ENCODE assay signal across 29 cellular contexts in genomic region chr22:27507935-27508504, GRCh38.
A peak's percentile ranks its signal among the peaks of the same experiment; 100 is the strongest.
DNase-seq lines count a peak whose midpoint lies in the region; ATAC-seq, FAIRE-seq and TF ChIP-seq lines count a peak whose summit lies in the region.
"Had no signal": no experiment of that assay in that cellular context is flagged by ENCODE, and none has a peak within 500 bp of the region (broad histone marks: within the 10 kb centered on the region; RNA-seq: fewer than 3 reads in every experiment).

No MANE protein-coding gene starts in this region.

- H2BK15ac ChIP-seq in IMR-90 (ENCODE audit: low read depth, low read length) = no peak overlapping the region

- in situ Hi-C loops in IMR-90 (cut with MboI; ENCODE audit: low sequenced_read_pairs) = no loop called here

- TF ChIP-seq CTCF in IMR-90 (conservative IDR thresholded peaks at IDR 0.05; ENCODE audit: low read depth, low read length) (no peak), astrocyte (IDR thresholded peaks at IDR 0.05; ENCODE audit: insufficient read depth, low read depth, low read length) (no peak), nephron (IDR thresholded peaks at IDR 0.05; ENCODE audit: unreplicated experiment in 3 of 3) (no peak), omental fat pad (IDR thresholded peaks at IDR 0.05) (no peak)

- intact Hi-C loops in IMR-90 (cut with micrococcal nuclease) = no loop called here

- peaks cover 3% of the 10 kb centered on the region for H3K9me3 ChIP-seq in IMR-90 (ENCODE audit: control insufficient read depth, insufficient read depth, low read length)
- H3K9me3 ChIP-seq in astrocyte (ENCODE audit: insufficient read depth, low read depth, low read length) = peaks cover 2% of the 10 kb centered on the region
- H3K9me3 ChIP-seq: ovary had no signal

- H3K4me3 Mint-ChIP-seq in astrocyte (ENCODE audit: unreplicated experiment) (no peak overlapping the region), nephron (no peak overlapping the region)
- H3K4me3 Mint-ChIP-seq: natural killer cell had no signal

- H2BK120ac ChIP-seq in IMR-90 (ENCODE audit: low read depth, low read length) = no peak overlapping the region

- H2AFZ ChIP-seq in IMR-90 (replicated peaks; ENCODE audit: low read length, poor library complexity) (no peak overlapping the region), astrocyte (ENCODE audit: low read depth, low read length) (no peak overlapping the region)

- no peaks in the 10 kb centered on the region for H4K20me1 ChIP-seq in IMR-90 (ENCODE audit: insufficient read depth, low read length)
- no peaks in the 10 kb centered on the region for H4K20me1 ChIP-seq in astrocyte (ENCODE audit: insufficient read depth, low read length)

- H3K79me2 ChIP-seq in astrocyte (ENCODE audit: insufficient read depth, low read length) = no peaks in the 10 kb centered on the region

- H3K14ac ChIP-seq in IMR-90 (replicated peaks; ENCODE audit: low read depth, low read length) = no peak overlapping the region; the same call in 1 of the 2 replicates

- H3K27me3 Mint-ChIP-seq in astrocyte (ENCODE audit: low read depth, unreplicated experiment) = peaks cover 5% of the 10 kb centered on the region
- peaks cover 31% of the 10 kb centered on the region for H3K27me3 Mint-ChIP-seq in nephron (ENCODE audit: low read depth)

- peaks cover 5% of the 10 kb centered on the region for H3K9me1 ChIP-seq in IMR-90 (ENCODE audit: insufficient read depth, low read length)

- peak; percentile 50 for DNase-seq in AG20443 (ENCODE audit: low spot score)
- DNase-seq in IMR-90 = peak; percentile 66
- DNase-seq in astrocyte (ENCODE audit: low read depth) = peak; percentile 39
- no peak for DNase-seq in NCI-H1092 (lab: John Stamatoyannopoulos, UW)
- DNase-seq in cerebellar nuclear complex (lab: John Stamatoyannopoulos, UW) = no peak
- DNase-seq in omental fat pad (ENCODE audit: low spot score) = no peak
- DNase-seq: activated CD4-positive, alpha-beta T cell treated with anti-CD3 and anti-CD28 coated beads for 48 hours; activated effector memory CD4-positive, alpha-beta T cell treated with anti-CD3 and anti-CD28 coated beads, Interleukin-2, amount 50 U/mL, for 16 hours; activated T-cell treated with anti-CD3 and anti-CD28 coated beads, Interleukin-2, amount 50 U/mL, for 1 hour; DMS153; dorsolateral prefrontal cortex; GF-D8; glutamatergic neuron; kidney; natural killer cell; NCI-H1436; NCI-H2107; NCI-H774; ovary; SHP77 treated with DMSO at 0.1 percent for 48 hours; small intestine; stimulated activated CD8-positive, alpha-beta memory T cell treated with anti-CD3 and anti-CD28 coated beads, Interleukin-4, amount 100 ng/mL, for 48 hours had no signal

- no peak for TF ChIP-seq RAD21 in IMR-90 (IDR thresholded peaks at IDR 0.05; ENCODE audit: low read length)

- FAIRE-seq in astrocyte (lab: Jason Lieb, UNC) = no peak
- FAIRE-seq: GM19239, HepG2, kidney, small intestine had no signal

- H3K27ac Mint-ChIP-seq in astrocyte (ENCODE audit: unreplicated experiment) (no peak overlapping the region), nephron (peak overlapping the region in 2 of 3 experiments; percentile 23 to 67)
- H3K27ac Mint-ChIP-seq: natural killer cell had no signal

- H4K8ac ChIP-seq in IMR-90 (ENCODE audit: low read depth in 2 of 2, low read length in 2 of 2) = no peak overlapping the region

- H3K9me3 Mint-ChIP-seq in astrocyte (ENCODE audit: unreplicated experiment) = peaks cover 3% of the 10 kb centered on the region
- peaks cover 4% of the 10 kb centered on the region for H3K9me3 Mint-ChIP-seq in nephron
- H3K9me3 Mint-ChIP-seq: natural killer cell had no signal

- H3K4me1 Mint-ChIP-seq in astrocyte (ENCODE audit: low read depth, unreplicated experiment) (peaks cover 4% of the 10 kb centered on the region), nephron (peaks cover 77% of the 10 kb centered on the region)
- H3K4me1 Mint-ChIP-seq: natural killer cell had no signal

- ATAC-seq in IMR-90 (ENCODE audit: low read depth) (no peak), HG03025 (IDR thresholded peaks at IDR 0.05; ENCODE audit: low FRiP score, unreplicated experiment) (no peak), omental fat pad (ENCODE audit: low FRiP score) (no peak)
- ATAC-seq: HepG2, natural killer cell had no signal

- peaks cover 2% of the 10 kb centered on the region for H3K36me3 Mint-ChIP-seq in astrocyte (ENCODE audit: low read depth, unreplicated experiment)
- no peaks in the 10 kb centered on the region for H3K36me3 Mint-ChIP-seq in nephron (ENCODE audit: low read depth)
- H3K36me3 Mint-ChIP-seq: natural killer cell had no signal

- TF ChIP-seq POLR2A in IMR-90 (IDR thresholded peaks at IDR 0.05; ENCODE audit: low read depth, low read length) = no peak

- no peak overlapping the region for H3K23ac ChIP-seq in IMR-90 (ENCODE audit: low read depth, low read length)

- H3K9ac ChIP-seq in IMR-90 (ENCODE audit: low read depth, low read length) (no peak overlapping the region), astrocyte (ENCODE audit: low read length) (no peak overlapping the region)

- H3K4me2 ChIP-seq in IMR-90 (ENCODE audit: low read depth, low read length) (no peak overlapping the region), astrocyte (ENCODE audit: low read length) (no peak overlapping the region)

- no peak overlapping the region for H3K18ac ChIP-seq in IMR-90 (ENCODE audit: low read depth, low read length)

- H2AK5ac ChIP-seq in IMR-90 (ENCODE audit: low read depth, low read length) = peak overlapping the region; percentile 11; the same call in 1 of the 2 replicates

- H2BK20ac ChIP-seq in IMR-90 (ENCODE audit: low read depth, low read length) = no peak overlapping the region

- H2BK5ac ChIP-seq in IMR-90 (ENCODE audit: low read depth, low read length, poor library complexity, severe bottlenecking) = no peak overlapping the region

- POLR2A ChIA-PET in IMR-90 (lab: Charles Lee; ENCODE audit: unreplicated experiment) = no interaction called here

- dilution Hi-C loops in IMR-90 (cut with HindIII; ENCODE audit: low sequenced_read_pairs, unreplicated experiment) = no loop called here

- CTCF ChIA-PET in IMR-90 (lab: Yijun Ruan, JAX) = no interaction called here

- H3K79me1 ChIP-seq in IMR-90 (ENCODE audit: low read depth in 1 of 2, low read length in 2 of 2) = no peaks in the 10 kb centered on the region

- no peaks in the 10 kb centered on the region for H3K36me3 ChIP-seq in IMR-90 (ENCODE audit: control insufficient read depth, insufficient read depth, low read length)
- no peaks in the 10 kb centered on the region for H3K36me3 ChIP-seq in astrocyte (ENCODE audit: insufficient read depth, low read length)
- H3K36me3 ChIP-seq: ovary, tibial nerve had no signal

- no TSS peak for BruUV-seq in IMR-90 (replicated peaks; lab: Mats Ljungman, UMichigan)

- H4K5ac ChIP-seq in IMR-90 (ENCODE audit: low read depth, low read length) = no peak overlapping the region

- H3K4me3 ChIP-seq in IMR-90 (ENCODE audit: insufficient read depth, low read depth, low read length) = no peak overlapping the region
- H3K4me3 ChIP-seq in astrocyte (ENCODE audit: insufficient read depth, low read depth, low read length) = no peak overlapping the region
- H3K4me3 ChIP-seq: dorsolateral prefrontal cortex, ovary, tibial nerve had no signal

- no peak overlapping the region for H4K91ac ChIP-seq in IMR-90 (ENCODE audit: insufficient read depth, low read depth, low read length)

- H3K27me3 ChIP-seq in IMR-90 (ENCODE audit: control insufficient read depth, insufficient read depth, low read length) = 0 out of 2 replicates have a peak, but pooled peaks cover 4% of the 10 kb centered on the region
- H3K27me3 ChIP-seq in astrocyte (ENCODE audit: insufficient read depth, low read length) = no peaks in the 10 kb centered on the region
- H3K27me3 ChIP-seq: ovary, tibial nerve had no signal

- WGBS in IMR-90 (ENCODE audit: extremely low coverage in 2 of 2, insufficient read length in 1 of 2), 2 experiments = 11% methylated on average over 1 of the region's 4 CpGs; no CpG with 5 or more reads in 1 of the 2 experiments

- H3K4me1 ChIP-seq in IMR-90 (ENCODE audit: control insufficient read depth, insufficient read depth, low read length) (peaks cover 9% of the 10 kb centered on the region), astrocyte (ENCODE audit: insufficient read depth, low read length) (peaks cover 16% of the 10 kb centered on the region)

- H3K4ac ChIP-seq in IMR-90 (ENCODE audit: low read depth, low read length) = no peak overlapping the region

- H2AK9ac ChIP-seq in IMR-90 (replicated peaks; ENCODE audit: low read depth, low read length, poor library complexity) = no peak overlapping the region

- H3K27ac ChIP-seq in IMR-90 (ENCODE audit: insufficient read depth, low read length) = no peak overlapping the region
- H3K27ac ChIP-seq in astrocyte (ENCODE audit: low read depth, low read length) = no peak overlapping the region
- H3K27ac ChIP-seq: dorsolateral prefrontal cortex, HL-60, ovary, tibial nerve, VCaP had no signal

- H3K56ac ChIP-seq in IMR-90 (ENCODE audit: extremely low read depth, insufficient read depth, low read length) = no peak overlapping the region

TF ChIP-seq in IMR-90, 13 proteins besides CTCF, POLR2A, EP300 and RAD21 (continues in another document):
- no peak for TF ChIP-seq FOS (IDR thresholded peaks at IDR 0.05; ENCODE audit: low read depth, low read length)
- TF ChIP-seq CHD1 (IDR thresholded peaks at IDR 0.05; ENCODE audit: low read depth, low read length) = no peak
- TF ChIP-seq MAFK (IDR thresholded peaks at IDR 0.05; ENCODE audit: low read depth, low read length) = no peak
- TF ChIP-seq RCOR1 (IDR thresholded peaks at IDR 0.05; ENCODE audit: insufficient replicate concordance, low read length) = no peak
- TF ChIP-seq BHLHE40 (IDR thresholded peaks at IDR 0.05; ENCODE audit: low read depth, low read length) = no peak
- no peak for TF ChIP-seq SMC3 (IDR thresholded peaks at IDR 0.05; ENCODE audit: low read depth, low read length)
- no peak for TF ChIP-seq ELK1 (IDR thresholded peaks at IDR 0.05; ENCODE audit: borderline replicate concordance, low read depth, low read length)
- TF ChIP-seq RFX5 (IDR thresholded peaks at IDR 0.05; ENCODE audit: low read depth, low read length) = no peak
- TF ChIP-seq MAZ (IDR thresholded peaks at IDR 0.05; ENCODE audit: borderline replicate concordance, low read depth, low read length) = no peak
- no peak for TF ChIP-seq NFE2L2 (IDR thresholded peaks at IDR 0.05; ENCODE audit: low read depth, low read length)
- no peak for TF ChIP-seq MXI1 (IDR thresholded peaks at IDR 0.05; ENCODE audit: borderline replicate concordance, low read depth, low read length)

Comparison
In these comparisons a context has a peak if more than half of its experiments do, and no peak if none do; other contexts are left out.
1. DNase-seq: peak in AG20443 (single experiment), IMR-90 (single experiment) and astrocyte (single experiment); none in NCI-H1092 (single experiment), cerebellar nuclear complex (0 of 2) and omental fat pad (single experiment).